Comparison of ENCODE assay signal across 9 cellular contexts in genomic region chr16:3046506-3047386, GRCh38. TPM values are rescaled to one million over a fixed set of nuclear protein-coding genes. Genes with fewer than 3 reads are reported as not detected.
DNase-seq lines count a peak whose midpoint lies in the region; ATAC-seq, FAIRE-seq and TF ChIP-seq lines count a peak whose summit lies in the region.
"Had no signal": no experiment of that assay in that cellular context is flagged by ENCODE, and none has a peak within 500 bp of the region (broad histone marks: within the 10 kb centered on the region; RNA-seq: fewer than 3 reads in every experiment).

TSS of gene MMP25 (plus strand) at chr16:3046561. CDS start at chr16:3046918, 357 bp downstream.

- TF ChIP-seq CTCF in astrocyte of the spinal cord (IDR thresholded peaks at IDR 0.05; ENCODE audit: low read depth, low read length) (no peak), HepG2 (CRISPR knock-in tag; IDR thresholded peaks at IDR 0.05) (no peak), transverse colon (IDR thresholded peaks at IDR 0.05) (no peak), thyroid gland (IDR thresholded peaks at IDR 0.05) (no peak)

- peaks cover 25% of the 10 kb centered on the region for H3K4me1 ChIP-seq in HepG2 (ENCODE audit: insufficient read depth, low read length)
- H3K4me1 ChIP-seq in transverse colon, result peaks cover 0 to 22% (median 21%) of the 10 kb centered on the region in 4 donors
- peaks cover 10 to 20% of the 10 kb centered on the region in 2 donors for H3K4me1 ChIP-seq in thyroid gland

- no peaks in the 10 kb centered on the region for H4K20me1 ChIP-seq in HepG2 (ENCODE audit: insufficient read depth, low read length)

- H3K79me2 ChIP-seq in HepG2 (ENCODE audit: insufficient read depth, low read length), result no peaks in the 10 kb centered on the region

- H3K4me3 ChIP-seq in astrocyte of the spinal cord (ENCODE audit: low read depth, low read length), result peak within 1 kb of the TSS; percentile 31
- H3K4me3 ChIP-seq in HepG2 (replicated peaks in 1 of 3; ENCODE audit: insufficient read depth in 1 of 3, low read depth in 2 of 3, low read length in 3 of 3), result peak within 1 kb of the TSS; percentile 42 to 67 (median 48); a peak in 5 of 6 replicates
- peak within 1 kb of the TSS in 3 of 4 donors; percentile 7 to 53 (median 25) for H3K4me3 ChIP-seq in transverse colon
- peak within 1 kb of the TSS in 1 of 3 donors; percentile 19 for H3K4me3 ChIP-seq in thyroid gland (replicated peaks in 1 of 3)

- intact Hi-C loops in HepG2 (cut with micrococcal nuclease; ENCODE audit: unreplicated experiment), result no loop called here
- intact Hi-C loops in transverse colon (cut with DNase I; ENCODE audit: low total_unique reads), result no loop called here
- intact Hi-C loops in thyroid gland (cut with DNase I), result no loop called here

- peak within 1 kb of the TSS; percentile 88 for H3K4me2 ChIP-seq in HepG2 (ENCODE audit: low read depth, low read length)

- H3K9ac ChIP-seq in HepG2 (ENCODE audit: insufficient read depth, low read depth, low read length), result no peak within 1 kb of the TSS

- H3K36me3 ChIP-seq in HepG2 (replicated peaks in 1 of 2; ENCODE audit: control insufficient read depth in 1 of 2, insufficient read depth in 2 of 2, low read length in 2 of 2) (no peaks in the 10 kb centered on the region), transverse colon (no peaks in the 10 kb centered on the region), thyroid gland (no peaks in the 10 kb centered on the region)

- ATAC-seq in HepG2, result no peak

- CTCF ChIA-PET in HepG2 (lab: Yijun Ruan, JAX; ENCODE audit: low intra/inter-chr PET ratio, low total read pairs), result no interaction called here

- no peaks in the 10 kb centered on the region for H3K9me3 ChIP-seq in HepG2 (ENCODE audit: low read length)
- H3K9me3 ChIP-seq in transverse colon, result no peaks in the 10 kb centered on the region
- H3K9me3 ChIP-seq in thyroid gland, result no peaks in the 10 kb centered on the region

- in situ Hi-C loops in astrocyte of the spinal cord (cut with HindIII; ENCODE audit: low sequenced_read_pairs), result no loop called here
- in situ Hi-C loops in HepG2 (cut with HindIII; ENCODE audit: extremely low pct_ligation_motif_present, low pct_unique_long_range_greater_than_20kb), result no loop called here
- in situ Hi-C loops in transverse colon (cut with MboI; ENCODE audit: low pct_ligation_motif_present in 1 of 4, low pct_unique_long_range_greater_than_20kb in 1 of 4, low sequenced_read_pairs in 3 of 4), result loop anchor here in 1 of 4 donors (25.0 kb wide), 1 partner anchor 91 kb away; the partner anchor contains the start of gene ZNF213

- TF ChIP-seq RAD21 in HepG2 (CRISPR knock-in tag; IDR thresholded peaks at IDR 0.05), result no peak

- WGBS in HepG2 (ENCODE audit: low lambda C conversion rate), result 57% methylated on average over 47 of the region's 75 CpGs
- 2% methylated on average over 61 of the region's 75 CpGs; no CpG with 5 or more reads in 1 of the 2 donors for WGBS in transverse colon (ENCODE audit: low coverage in 1 of 2), 2 donors
- WGBS in thyroid gland, 2 donors, result 4% methylated on average over 7 to 16 of the region's 75 CpGs

- TF ChIP-seq EP300 in HepG2 (IDR thresholded peaks at IDR 0.05; ENCODE audit: low read depth in 2 of 2, low read length in 2 of 2) (no peak), HepG2 (CRISPR knock-in tag; IDR thresholded peaks at IDR 0.05; ENCODE audit: borderline replicate concordance) (no peak), transverse colon (IDR thresholded peaks at IDR 0.05; ENCODE audit: low read depth) (no peak)

- DNase-seq in activated CD8-positive, alpha-beta memory T cell treated with anti-CD3 and anti-CD28 coated beads, Interleukin-2, amount 50 U/mL, for 4 hours, result peak; percentile 24
- no peak for DNase-seq in activated CD8-positive, alpha-beta memory T cell treated with anti-CD3 and anti-CD28 coated beads, Interleukin-2, amount 50 U/mL, for 48 hours
- DNase-seq in astrocyte of the spinal cord (ENCODE audit: low read depth, low spot score) (no peak), HepG2 (ENCODE audit: low spot score) (no peak), transverse colon (no peak), thyroid gland (no peak), HTR-8/SVneo (ENCODE audit: insufficient read length, low spot score) (no peak)
- DNase-seq in central memory CD4-positive, alpha-beta T cell, result no peak
- DNase-seq: NCI-H2081 treated with DMSO at 0.1 percent for 48 hours had no signal

- H3K27me3 ChIP-seq in HepG2 (ENCODE audit: control insufficient read depth in 1 of 2, insufficient read depth in 2 of 2, low read length in 2 of 2) (peaks cover 10 to 79% of the 10 kb centered on the region in 2 experiments), transverse colon (peaks cover 87% of the 10 kb centered on the region), thyroid gland (peaks cover 31% of the 10 kb centered on the region)

- H3K27ac ChIP-seq in HepG2 (ENCODE audit: extremely low read length, insufficient read depth, low read length), result no peak within 1 kb of the TSS
- H3K27ac ChIP-seq in transverse colon, result no peak within 1 kb of the TSS
- no peak within 1 kb of the TSS for H3K27ac ChIP-seq in thyroid gland

- TF ChIP-seq POLR2A in HepG2 (IDR thresholded peaks at IDR 0.05; ENCODE audit: insufficient read depth in 1 of 2, low read depth in 2 of 2, low read length in 2 of 2) (no peak), transverse colon (IDR thresholded peaks at IDR 0.05) (no peak), thyroid gland (IDR thresholded peaks at IDR 0.05) (no peak)

- no peak within 1 kb of the TSS for H2AFZ ChIP-seq in HepG2 (ENCODE audit: low read length)

- FAIRE-seq in HepG2 (lab: Jason Lieb, UNC) (no peak), HTR-8/SVneo (lab: Jason Lieb, UNC) (no peak)

- POLR2A ChIA-PET in HepG2 (lab: Yijun Ruan, JAX), result interaction anchor here (0.9 to 1.3 kb wide), 2 partner anchors 12 to 26 kb away, joined by 3 read pairs; no protein-coding TSS in a partner anchor

- no TSS peak for BruUV-seq in HepG2 (replicated peaks; lab: Mats Ljungman, UMichigan)

TF ChIP-seq in HepG2, 621 proteins besides CTCF, POLR2A, EP300 and RAD21 (continues in another document):
- no peak for TF ChIP-seq HNRNPLL (IDR thresholded peaks at IDR 0.05; ENCODE audit: low read depth, low read length, poor library complexity, severe bottlenecking)
- no peak for TF ChIP-seq GLI4 (CRISPR knock-in tag; IDR thresholded peaks at IDR 0.05; ENCODE audit: borderline replicate concordance)
- TF ChIP-seq ZNF160 (CRISPR knock-in tag; IDR thresholded peaks at IDR 0.05), result no peak

RNA-seq across cellular contexts. Expression of gene MMP25, which starts in this region (rescaled TPM):
- total RNA-seq in HepG2 (2016; rRNA removed; fragmentation: Illumina TruSeq; extraction: Trizol) (0.04 TPM in 1 of 2 replicates, not detected in the other), transverse colon (1 to 10 TPM in 3 of 4 donors, not detected in 1; 1.6 to 9.4 (median 1.8) TPM), thyroid gland (1 to 10 TPM in 1 of 4 donors, under 1 TPM in 3; 0.49 to 1.6 (median 0.70) TPM)
- total RNA-seq in HepG2 (2016; cell fraction: cytosol; rRNA removed; fragmentation: Illumina TruSeq; extraction: Trizol; ENCODE audit: low read depth), result 0.18 TPM in 1 of 2 replicates, not detected in the other
- total RNA-seq in HepG2 (2016; cell fraction: insoluble cytoplasmic fraction; rRNA removed; fragmentation: Illumina TruSeq; extraction: Trizol), result 0.02 TPM in 1 of 2 replicates, not detected in the other
- 0.15 and 0.17 TPM in 2 replicates for total RNA-seq in HepG2 (2016; cell fraction: membrane; rRNA removed; fragmentation: Illumina TruSeq; extraction: Trizol)
- not detected in 2 replicates for total RNA-seq in HepG2 (2016; cell fraction: nucleus; rRNA removed; fragmentation: Illumina TruSeq; extraction: Trizol)
- polyA plus RNA-seq in HepG2 (2011; rRNA removed), result 0.07 and 0.08 TPM in 2 replicates
- 0.04 TPM in 1 of 2 replicates, not detected in the other for polyA plus RNA-seq in HepG2 (2011; cell fraction: cytosol; rRNA removed)
- 0.14 and 0.21 TPM in 2 replicates for polyA plus RNA-seq in HepG2 (2011; cell fraction: nucleus; rRNA removed)
- polyA plus RNA-seq in HepG2 (2012), result 0.09 and 0.27 TPM in 2 replicates
- not detected in 2 replicates for polyA plus RNA-seq in HepG2 (2016; cell fraction: cytosol; fragmentation: Illumina TruSeq; extraction: Trizol; ENCODE audit: low read depth)
- polyA plus RNA-seq in HepG2 (2016; cell fraction: insoluble cytoplasmic fraction; fragmentation: Illumina TruSeq; extraction: Trizol; ENCODE audit: low read depth), result not detected in 2 replicates
- not detected in 2 replicates for polyA plus RNA-seq in HepG2 (2016; cell fraction: membrane; fragmentation: Illumina TruSeq; extraction: Trizol; ENCODE audit: low read depth)
- polyA plus RNA-seq in HepG2 (2016; cell fraction: nucleus; fragmentation: Illumina TruSeq; extraction: Trizol; ENCODE audit: insufficient read depth, low read depth), result not detected in 2 replicates
- polyA minus RNA-seq in HepG2 (2011; rRNA and poly(A)+ RNA removed; ENCODE audit: low replicate concordance), result 0.12 and 0.19 TPM in 2 replicates
- polyA minus RNA-seq in HepG2 (2011; cell fraction: cytosol; rRNA and poly(A)+ RNA removed), result not detected in 2 replicates
- 0.12 and 0.13 TPM in 2 replicates for polyA minus RNA-seq in HepG2 (2011; cell fraction: nucleus; rRNA and poly(A)+ RNA removed)
